Comparison of ENCODE assay signal across 1 cellular context in the genomic region with DNA sequence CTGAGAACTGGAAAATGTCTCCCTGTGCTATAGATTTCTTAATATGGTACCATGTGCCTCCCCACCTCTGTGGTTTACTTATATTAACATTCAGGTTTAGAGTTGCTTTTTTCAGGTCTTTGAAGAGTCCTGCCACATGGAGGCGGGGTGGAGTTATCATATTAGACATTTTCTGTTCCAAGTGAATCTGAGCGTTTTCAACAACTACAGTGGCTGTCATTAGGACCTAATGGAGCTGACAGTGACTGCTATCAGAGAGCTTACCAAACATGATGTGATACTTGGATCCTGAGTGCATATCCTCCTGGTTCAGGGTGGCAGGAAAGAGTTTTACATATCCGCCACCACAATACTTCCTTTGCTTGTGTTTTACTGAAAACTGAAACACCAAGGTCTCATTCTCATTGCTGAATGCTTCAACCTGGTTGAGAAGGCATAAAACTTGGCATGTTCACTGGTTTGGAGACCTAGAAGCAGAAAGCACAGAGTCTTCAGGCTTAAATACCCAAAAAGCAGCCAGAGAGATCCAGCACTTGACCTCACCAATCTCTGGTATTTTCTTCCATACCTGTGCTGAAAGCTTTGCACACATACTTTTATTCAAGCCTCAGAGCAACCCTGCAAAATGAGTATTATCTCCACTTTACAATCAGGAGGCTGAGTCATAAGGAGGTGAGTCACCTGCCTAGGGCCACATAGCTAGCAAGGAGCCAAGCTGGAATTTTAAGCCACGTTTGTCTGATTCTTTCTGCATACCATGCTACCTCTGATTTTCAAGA.
A peak's percentile ranks its signal among the peaks of the same experiment; 100 is the strongest.
TF ChIP-seq lines count a peak whose summit lies in the region.

No MANE protein-coding gene starts in this region.

TF ChIP-seq in K562, 482 proteins besides CTCF, POLR2A, EP300 and RAD21 (continued from another document and continues in another):
- TF ChIP-seq, protein P1, sequence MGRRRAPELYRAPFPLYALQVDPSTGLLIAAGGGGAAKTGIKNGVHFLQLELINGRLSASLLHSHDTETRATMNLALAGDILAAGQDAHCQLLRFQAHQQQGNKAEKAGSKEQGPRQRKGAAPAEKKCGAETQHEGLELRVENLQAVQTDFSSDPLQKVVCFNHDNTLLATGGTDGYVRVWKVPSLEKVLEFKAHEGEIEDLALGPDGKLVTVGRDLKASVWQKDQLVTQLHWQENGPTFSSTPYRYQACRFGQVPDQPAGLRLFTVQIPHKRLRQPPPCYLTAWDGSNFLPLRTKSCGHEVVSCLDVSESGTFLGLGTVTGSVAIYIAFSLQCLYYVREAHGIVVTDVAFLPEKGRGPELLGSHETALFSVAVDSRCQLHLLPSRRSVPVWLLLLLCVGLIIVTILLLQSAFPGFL (CRISPR knock-in tag; IDR thresholded peaks at IDR 0.05), result no peak
- TF ChIP-seq BRCA1 (IDR thresholded peaks at IDR 0.05), result no peak
- no peak for TF ChIP-seq BRCA1 (CRISPR knock-in tag; IDR thresholded peaks at IDR 0.05)
- no peak for TF ChIP-seq PYGO2 (tag; IDR thresholded peaks at IDR 0.05)
- TF ChIP-seq, protein P2, sequence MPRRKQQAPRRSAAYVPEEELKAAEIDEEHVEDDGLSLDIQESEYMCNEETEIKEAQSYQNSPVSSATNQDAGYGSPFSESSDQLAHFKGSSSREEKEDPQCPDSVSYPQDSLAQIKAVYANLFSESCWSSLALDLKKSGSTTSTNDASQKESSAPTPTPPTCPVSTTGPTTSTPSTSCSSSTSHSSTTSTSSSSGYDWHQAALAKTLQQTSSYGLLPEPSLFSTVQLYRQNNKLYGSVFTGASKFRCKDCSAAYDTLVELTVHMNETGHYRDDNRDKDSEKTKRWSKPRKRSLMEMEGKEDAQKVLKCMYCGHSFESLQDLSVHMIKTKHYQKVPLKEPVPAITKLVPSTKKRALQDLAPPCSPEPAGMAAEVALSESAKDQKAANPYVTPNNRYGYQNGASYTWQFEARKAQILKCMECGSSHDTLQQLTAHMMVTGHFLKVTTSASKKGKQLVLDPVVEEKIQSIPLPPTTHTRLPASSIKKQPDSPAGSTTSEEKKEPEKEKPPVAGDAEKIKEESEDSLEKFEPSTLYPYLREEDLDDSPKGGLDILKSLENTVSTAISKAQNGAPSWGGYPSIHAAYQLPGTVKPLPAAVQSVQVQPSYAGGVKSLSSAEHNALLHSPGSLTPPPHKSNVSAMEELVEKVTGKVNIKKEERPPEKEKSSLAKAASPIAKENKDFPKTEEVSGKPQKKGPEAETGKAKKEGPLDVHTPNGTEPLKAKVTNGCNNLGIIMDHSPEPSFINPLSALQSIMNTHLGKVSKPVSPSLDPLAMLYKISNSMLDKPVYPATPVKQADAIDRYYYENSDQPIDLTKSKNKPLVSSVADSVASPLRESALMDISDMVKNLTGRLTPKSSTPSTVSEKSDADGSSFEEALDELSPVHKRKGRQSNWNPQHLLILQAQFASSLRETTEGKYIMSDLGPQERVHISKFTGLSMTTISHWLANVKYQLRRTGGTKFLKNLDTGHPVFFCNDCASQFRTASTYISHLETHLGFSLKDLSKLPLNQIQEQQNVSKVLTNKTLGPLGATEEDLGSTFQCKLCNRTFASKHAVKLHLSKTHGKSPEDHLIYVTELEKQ (CRISPR knock-in tag; IDR thresholded peaks at IDR 0.05), result no peak
- no peak for TF ChIP-seq ARID2 (IDR thresholded peaks at IDR 0.05)
- TF ChIP-seq SMC3 (conservative IDR thresholded peaks at IDR 0.05; ENCODE audit: insufficient read depth, low read depth, low read length), result 0 out of 2 replicates have a peak, but pooled peaks have one; percentile 10
- TF ChIP-seq, protein P3, sequence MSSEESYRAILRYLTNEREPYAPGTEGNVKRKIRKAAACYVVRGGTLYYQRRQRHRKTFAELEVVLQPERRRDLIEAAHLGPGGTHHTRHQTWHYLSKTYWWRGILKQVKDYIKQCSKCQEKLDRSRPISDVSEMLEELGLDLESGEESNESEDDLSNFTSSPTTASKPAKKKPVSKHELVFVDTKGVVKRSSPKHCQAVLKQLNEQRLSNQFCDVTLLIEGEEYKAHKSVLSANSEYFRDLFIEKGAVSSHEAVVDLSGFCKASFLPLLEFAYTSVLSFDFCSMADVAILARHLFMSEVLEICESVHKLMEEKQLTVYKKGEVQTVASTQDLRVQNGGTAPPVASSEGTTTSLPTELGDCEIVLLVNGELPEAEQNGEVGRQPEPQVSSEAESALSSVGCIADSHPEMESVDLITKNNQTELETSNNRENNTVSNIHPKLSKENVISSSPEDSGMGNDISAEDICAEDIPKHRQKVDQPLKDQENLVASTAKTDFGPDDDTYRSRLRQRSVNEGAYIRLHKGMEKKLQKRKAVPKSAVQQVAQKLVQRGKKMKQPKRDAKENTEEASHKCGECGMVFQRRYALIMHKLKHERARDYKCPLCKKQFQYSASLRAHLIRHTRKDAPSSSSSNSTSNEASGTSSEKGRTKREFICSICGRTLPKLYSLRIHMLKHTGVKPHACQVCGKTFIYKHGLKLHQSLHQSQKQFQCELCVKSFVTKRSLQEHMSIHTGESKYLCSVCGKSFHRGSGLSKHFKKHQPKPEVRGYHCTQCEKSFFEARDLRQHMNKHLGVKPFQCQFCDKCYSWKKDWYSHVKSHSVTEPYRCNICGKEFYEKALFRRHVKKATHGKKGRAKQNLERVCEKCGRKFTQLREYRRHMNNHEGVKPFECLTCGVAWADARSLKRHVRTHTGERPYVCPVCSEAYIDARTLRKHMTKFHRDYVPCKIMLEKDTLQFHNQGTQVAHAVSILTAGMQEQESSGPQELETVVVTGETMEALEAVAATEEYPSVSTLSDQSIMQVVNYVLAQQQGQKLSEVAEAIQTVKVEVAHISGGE (CRISPR knock-in tag; IDR thresholded peaks at IDR 0.05), result no peak
- peak in 1 of 2 experiments; percentile 73; a peak in 1 of 4 replicates for TF ChIP-seq RCOR1 (IDR thresholded peaks at IDR 0.05; ENCODE audit: borderline replicate concordance in 1 of 2, low read depth in 2 of 2, low read length in 2 of 2)
- TF ChIP-seq NUFIP1 (IDR thresholded peaks at IDR 0.05; ENCODE audit: partially characterized antibody), result no peak
- TF ChIP-seq, protein P4, sequence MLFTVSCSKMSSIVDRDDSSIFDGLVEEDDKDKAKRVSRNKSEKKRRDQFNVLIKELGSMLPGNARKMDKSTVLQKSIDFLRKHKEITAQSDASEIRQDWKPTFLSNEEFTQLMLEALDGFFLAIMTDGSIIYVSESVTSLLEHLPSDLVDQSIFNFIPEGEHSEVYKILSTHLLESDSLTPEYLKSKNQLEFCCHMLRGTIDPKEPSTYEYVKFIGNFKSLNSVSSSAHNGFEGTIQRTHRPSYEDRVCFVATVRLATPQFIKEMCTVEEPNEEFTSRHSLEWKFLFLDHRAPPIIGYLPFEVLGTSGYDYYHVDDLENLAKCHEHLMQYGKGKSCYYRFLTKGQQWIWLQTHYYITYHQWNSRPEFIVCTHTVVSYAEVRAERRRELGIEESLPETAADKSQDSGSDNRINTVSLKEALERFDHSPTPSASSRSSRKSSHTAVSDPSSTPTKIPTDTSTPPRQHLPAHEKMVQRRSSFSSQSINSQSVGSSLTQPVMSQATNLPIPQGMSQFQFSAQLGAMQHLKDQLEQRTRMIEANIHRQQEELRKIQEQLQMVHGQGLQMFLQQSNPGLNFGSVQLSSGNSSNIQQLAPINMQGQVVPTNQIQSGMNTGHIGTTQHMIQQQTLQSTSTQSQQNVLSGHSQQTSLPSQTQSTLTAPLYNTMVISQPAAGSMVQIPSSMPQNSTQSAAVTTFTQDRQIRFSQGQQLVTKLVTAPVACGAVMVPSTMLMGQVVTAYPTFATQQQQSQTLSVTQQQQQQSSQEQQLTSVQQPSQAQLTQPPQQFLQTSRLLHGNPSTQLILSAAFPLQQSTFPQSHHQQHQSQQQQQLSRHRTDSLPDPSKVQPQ (CRISPR knock-in tag; IDR thresholded peaks at IDR 0.05; ENCODE audit: borderline replicate concordance), result no peak
- TF ChIP-seq CREB3L1 (IDR thresholded peaks at IDR 0.05; ENCODE audit: borderline replicate concordance, low read depth), result no peak
- no peak for TF ChIP-seq NR3C1 (CRISPR knock-in tag; IDR thresholded peaks at IDR 0.05)
- TF ChIP-seq ZC3H11A (IDR thresholded peaks at IDR 0.05; ENCODE audit: low read depth, low read length), result no peak
- no peak for TF ChIP-seq SRSF1 (IDR thresholded peaks at IDR 0.05; ENCODE audit: low read depth, low read length)
- TF ChIP-seq, protein P5, sequence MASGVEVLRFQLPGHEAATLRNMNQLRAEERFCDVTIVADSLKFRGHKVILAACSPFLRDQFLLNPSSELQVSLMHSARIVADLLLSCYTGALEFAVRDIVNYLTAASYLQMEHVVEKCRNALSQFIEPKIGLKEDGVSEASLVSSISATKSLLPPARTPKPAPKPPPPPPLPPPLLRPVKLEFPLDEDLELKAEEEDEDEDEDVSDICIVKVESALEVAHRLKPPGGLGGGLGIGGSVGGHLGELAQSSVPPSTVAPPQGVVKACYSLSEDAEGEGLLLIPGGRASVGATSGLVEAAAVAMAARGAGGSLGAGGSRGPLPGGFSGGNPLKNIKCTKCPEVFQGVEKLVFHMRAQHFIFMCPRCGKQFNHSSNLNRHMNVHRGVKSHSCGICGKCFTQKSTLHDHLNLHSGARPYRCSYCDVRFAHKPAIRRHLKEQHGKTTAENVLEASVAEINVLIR (CRISPR knock-in tag; IDR thresholded peaks at IDR 0.05), result no peak
- TF ChIP-seq KAT8 (IDR thresholded peaks at IDR 0.05; ENCODE audit: low read depth), result no peak
- TF ChIP-seq, protein P6, sequence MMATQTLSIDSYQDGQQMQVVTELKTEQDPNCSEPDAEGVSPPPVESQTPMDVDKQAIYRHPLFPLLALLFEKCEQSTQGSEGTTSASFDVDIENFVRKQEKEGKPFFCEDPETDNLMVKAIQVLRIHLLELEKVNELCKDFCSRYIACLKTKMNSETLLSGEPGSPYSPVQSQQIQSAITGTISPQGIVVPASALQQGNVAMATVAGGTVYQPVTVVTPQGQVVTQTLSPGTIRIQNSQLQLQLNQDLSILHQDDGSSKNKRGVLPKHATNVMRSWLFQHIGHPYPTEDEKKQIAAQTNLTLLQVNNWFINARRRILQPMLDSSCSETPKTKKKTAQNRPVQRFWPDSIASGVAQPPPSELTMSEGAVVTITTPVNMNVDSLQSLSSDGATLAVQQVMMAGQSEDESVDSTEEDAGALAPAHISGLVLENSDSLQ (IDR thresholded peaks at IDR 0.05), result peak; percentile 56
- no peak for TF ChIP-seq ZFX (CRISPR knock-in tag; IDR thresholded peaks at IDR 0.05)
- TF ChIP-seq ZNF408 (CRISPR knock-in tag; IDR thresholded peaks at IDR 0.05; ENCODE audit: low read depth), result no peak
- TF ChIP-seq BCLAF1 (IDR thresholded peaks at IDR 0.05; ENCODE audit: borderline replicate concordance in 1 of 2, control insufficient read depth in 1 of 2, low read depth in 2 of 2, low read length in 1 of 2), result no peak
- TF ChIP-seq POLR2G (IDR thresholded peaks at IDR 0.05; ENCODE audit: low read depth, low read length), result no peak
- TF ChIP-seq TFAP4 (CRISPR knock-in tag; IDR thresholded peaks at IDR 0.05; ENCODE audit: borderline replicate concordance), result no peak
- TF ChIP-seq, protein P7, sequence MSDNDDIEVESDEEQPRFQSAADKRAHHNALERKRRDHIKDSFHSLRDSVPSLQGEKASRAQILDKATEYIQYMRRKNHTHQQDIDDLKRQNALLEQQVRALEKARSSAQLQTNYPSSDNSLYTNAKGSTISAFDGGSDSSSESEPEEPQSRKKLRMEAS (CRISPR knock-in tag; IDR thresholded peaks at IDR 0.05), result no peak
- TF ChIP-seq ZNF121 (CRISPR knock-in tag; conservative IDR thresholded peaks at IDR 0.05), result no peak
- no peak for TF ChIP-seq ZBTB17 (CRISPR knock-in tag; IDR thresholded peaks at IDR 0.05)
- no peak for TF ChIP-seq TBL1XR1 (IDR thresholded peaks at IDR 0.05; ENCODE audit: low read length in 2 of 2)
- TF ChIP-seq RNF2 (IDR thresholded peaks at IDR 0.05), result no peak
- TF ChIP-seq U2AF2 (optimal IDR thresholded peaks at IDR 0.05; ENCODE audit: low read depth, low read length), result no peak
- TF ChIP-seq CHD1 (IDR thresholded peaks at IDR 0.05; ENCODE audit: low read length), result no peak
- no peak for TF ChIP-seq CBX2 (IDR thresholded peaks at IDR 0.05; ENCODE audit: insufficient read depth, low read length, poor library complexity, severe bottlenecking)
- TF ChIP-seq, protein P8, sequence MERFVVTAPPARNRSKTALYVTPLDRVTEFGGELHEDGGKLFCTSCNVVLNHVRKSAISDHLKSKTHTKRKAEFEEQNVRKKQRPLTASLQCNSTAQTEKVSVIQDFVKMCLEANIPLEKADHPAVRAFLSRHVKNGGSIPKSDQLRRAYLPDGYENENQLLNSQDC (CRISPR knock-in tag; IDR thresholded peaks at IDR 0.05), result no peak
- no peak for TF ChIP-seq ZNF24 (IDR thresholded peaks at IDR 0.05)
